ENCODE assay signal across 12 cellular contexts in genomic region chr14:105700622-105701288, GRCh38.
A peak's percentile ranks its signal among the peaks of the same experiment; 100 is the strongest.
DNase-seq lines count a peak whose midpoint lies in the region; ATAC-seq and TF ChIP-seq lines count a peak whose summit lies in the region.
"Had no signal": no experiment of that assay in that cellular context is flagged by ENCODE, and none has a peak within 500 bp of the region (broad histone marks: within the 10 kb centered on the region; RNA-seq: fewer than 3 reads in every experiment).

No MANE protein-coding gene starts in this region.

- H3K4me1 ChIP-seq in DOHH2 (ENCODE audit: control insufficient read depth, low read length) (peaks cover 58% of the 10 kb centered on the region), GM23248 (ENCODE audit: insufficient read depth) (no peaks in the 10 kb centered on the region)
- H3K4me1 ChIP-seq: upper lobe of left lung had no signal

- no peak overlapping the region for H3K9ac ChIP-seq in GM23248

- no peaks in the 10 kb centered on the region; the same call in 1 of the 2 replicates for H3K79me2 ChIP-seq in DOHH2 (ENCODE audit: control insufficient read depth, low read length)
- H3K79me2 ChIP-seq in GM23248 (ENCODE audit: insufficient read depth) = no peaks in the 10 kb centered on the region

- H3K4me3 ChIP-seq in DOHH2 (ENCODE audit: low read length) (peak overlapping the region; percentile 58), GM23248 (no peak overlapping the region)
- H3K4me3 ChIP-seq: upper lobe of left lung had no signal

- in situ Hi-C loops in GM23248 (cut with MboI) = no loop called here
- in situ Hi-C loops in ACHN (cut with HindIII; ENCODE audit: low pct_ligation_motif_present, low pct_unique_long_range_greater_than_20kb, low sequenced_read_pairs) = no loop called here

- H3K27me3 ChIP-seq in DOHH2 (ENCODE audit: control insufficient read depth, low read length) = no peaks in the 10 kb centered on the region
- no peaks in the 10 kb centered on the region for H3K27me3 ChIP-seq in GM23248 (replicated peaks; ENCODE audit: insufficient read depth)
- H3K27me3 ChIP-seq: upper lobe of left lung had no signal

- no peak for TF ChIP-seq CTCF in DOHH2 (IDR thresholded peaks at IDR 0.05; ENCODE audit: low read depth, low read length, poor library complexity, severe bottlenecking)

- H2AFZ ChIP-seq in GM23248 = no peak overlapping the region

- 19 to 24% methylated on average over 6 to 7 of the region's 7 CpGs for WGBS in GM23248 (ENCODE audit: low coverage in 1 of 2, low lambda C conversion rate in 2 of 2, missing lambda C conversion rate in 2 of 2), 2 experiments

- DNase-seq in activated CD4-positive, CD25-positive, alpha-beta regulatory T cell treated with anti-CD3 and anti-CD28 coated beads, Interleukin-2, amount 50 U/mL, for 72 hours = peak; percentile 29
- DNase-seq in GM03348 (ENCODE audit: low spot score) (no peak), GM23248 (no peak), GDM1 (lab: John Stamatoyannopoulos, UW) (no peak), ACHN (no peak)
- DNase-seq: COR-L47, HFFc6, NCI-H1417 treated with DMSO at 0.1 percent for 48 hours had no signal

- H3K9me3 ChIP-seq in DOHH2 (ENCODE audit: control insufficient read depth, insufficient read depth, low read length) (no peaks in the 10 kb centered on the region), GM23248 (ENCODE audit: low read depth) (no peaks in the 10 kb centered on the region)
- H3K9me3 ChIP-seq: upper lobe of left lung had no signal

- ATAC-seq in GM19025 (IDR thresholded peaks at IDR 0.05; ENCODE audit: low read depth, unreplicated experiment) (peak; percentile 44), HG02943 (IDR thresholded peaks at IDR 0.05; ENCODE audit: low read depth, unreplicated experiment) (peak; percentile 38)

- H4K20me1 ChIP-seq in DOHH2 (ENCODE audit: control insufficient read depth, insufficient read depth, low read depth, low read length) (no peaks in the 10 kb centered on the region), GM23248 (ENCODE audit: insufficient read depth) (no peaks in the 10 kb centered on the region)

- H3K36me3 ChIP-seq in DOHH2 (ENCODE audit: control insufficient read depth, low read length) (peaks cover 9% of the 10 kb centered on the region; the same call in 1 of the 2 replicates), GM23248 (ENCODE audit: low read depth) (no peaks in the 10 kb centered on the region)
- H3K36me3 ChIP-seq: upper lobe of left lung had no signal

- peaks cover 4% of the 10 kb centered on the region; the same call in 1 of the 2 replicates for H3F3A ChIP-seq in DOHH2 (ENCODE audit: control insufficient read depth, insufficient read depth)
- H3F3A ChIP-seq in GM23248 (ENCODE audit: insufficient read depth) = no peaks in the 10 kb centered on the region

- H3K4me2 ChIP-seq in DOHH2 (ENCODE audit: low read length) (peak overlapping the region; percentile 75), GM23248 (ENCODE audit: unreplicated experiment) (no peak overlapping the region)

- peak overlapping the region; percentile 99 for H3K27ac ChIP-seq in DOHH2 (ENCODE audit: low read depth, low read length)
- no peak overlapping the region for H3K27ac ChIP-seq in GM23248
- H3K27ac ChIP-seq: upper lobe of left lung had no signal

- H3K9me2 ChIP-seq in DOHH2 (replicated peaks; ENCODE audit: control insufficient read depth, low read length) = no peaks in the 10 kb centered on the region
- no peaks in the 10 kb centered on the region for H3K9me2 ChIP-seq in GM23248 (ENCODE audit: insufficient read depth)
